Comparison of ENCODE assay signal across 16 cellular contexts in the genomic region with DNA sequence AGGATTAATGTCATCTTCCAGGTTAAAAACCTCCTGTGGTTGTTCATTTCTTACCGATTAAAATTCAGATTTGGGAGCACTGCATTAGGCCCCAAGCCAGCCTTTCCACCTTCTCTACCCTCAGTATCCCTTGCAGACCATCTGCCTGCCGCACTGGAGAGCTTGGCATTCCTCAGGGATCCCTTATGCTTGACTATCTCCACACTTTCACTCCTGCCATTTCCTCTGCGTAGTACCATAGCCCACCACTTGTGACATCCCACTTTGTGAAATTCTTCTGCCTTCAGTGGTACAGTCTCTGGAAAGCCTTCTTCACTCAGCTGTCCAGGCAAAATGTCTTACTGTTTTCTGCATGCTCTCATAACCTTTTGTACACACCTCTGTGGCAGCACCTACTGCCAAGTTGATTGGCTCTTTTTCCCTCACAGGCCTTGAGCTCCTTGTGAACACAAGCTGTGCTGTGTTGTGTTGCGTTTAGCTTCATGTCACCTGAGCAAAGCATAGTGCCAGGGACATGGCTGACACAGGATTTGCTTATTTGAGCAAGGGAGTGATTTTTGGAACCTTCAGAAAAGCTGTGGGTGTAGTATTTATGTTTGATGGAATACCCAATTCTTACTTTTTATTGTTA.
A peak's percentile ranks its signal among the peaks of the same experiment; 100 is the strongest.
DNase-seq lines count a peak whose midpoint lies in the region; ATAC-seq and TF ChIP-seq lines count a peak whose summit lies in the region.
"Had no signal": no experiment of that assay in that cellular context is flagged by ENCODE, and none has a peak within 500 bp of the region (broad histone marks: within the 10 kb centered on the region; RNA-seq: fewer than 3 reads in every experiment).

No MANE protein-coding gene starts in this region.

- no peak overlapping the region for H2AFZ ChIP-seq in DND-41 (ENCODE audit: low read depth, low read length)

- H3K9me3 Mint-ChIP-seq in stimulated activated effector memory CD8-positive, alpha-beta T cell treated with anti-CD3 and anti-CD28 coated beads, Interleukin-12 subunit alpha, Interleukin-12 subunit beta, amount 100 ng/mL, for 72 hours: no peaks in the 10 kb centered on the region
- H3K9me3 Mint-ChIP-seq: CD4-positive, CD25-positive, alpha-beta regulatory T cell had no signal

- no peaks in the 10 kb centered on the region for H4K20me1 ChIP-seq in DND-41 (ENCODE audit: insufficient read depth, low read length)

- H3K36me3 ChIP-seq in DND-41 (ENCODE audit: insufficient read depth, low read length) (peaks cover 24% of the 10 kb centered on the region; the same call in 1 of the 2 replicates), H7 (replicated peaks; ENCODE audit: control insufficient read depth, insufficient read depth, low read length) (peaks cover 1% of the 10 kb centered on the region; the same call in 1 of the 2 replicates), upper lobe of right lung (no peaks in the 10 kb centered on the region), tibial artery (no peaks in the 10 kb centered on the region)
- H3K36me3 ChIP-seq: MG63 had no signal

- H3K9ac ChIP-seq in DND-41 (ENCODE audit: low read depth, low read length): no peak overlapping the region

- H3K36me3 Mint-ChIP-seq in stimulated activated effector memory CD8-positive, alpha-beta T cell treated with anti-CD3 and anti-CD28 coated beads, Interleukin-12 subunit alpha, Interleukin-12 subunit beta, amount 100 ng/mL, for 72 hours: peaks cover 5% of the 10 kb centered on the region

- H3K27ac ChIP-seq in DND-41 (ENCODE audit: low read length): no peak overlapping the region
- no peak overlapping the region for H3K27ac ChIP-seq in upper lobe of right lung
- no peak overlapping the region for H3K27ac ChIP-seq in tibial artery

- H3K4me3 Mint-ChIP-seq in stimulated activated effector memory CD8-positive, alpha-beta T cell treated with anti-CD3 and anti-CD28 coated beads, Interleukin-12 subunit alpha, Interleukin-12 subunit beta, amount 100 ng/mL, for 72 hours: no peak overlapping the region
- H3K4me3 Mint-ChIP-seq: CD4-positive, CD25-positive, alpha-beta regulatory T cell had no signal

- no peaks in the 10 kb centered on the region for H3K4me1 ChIP-seq in DND-41 (ENCODE audit: insufficient read depth, low read length)
- no peaks in the 10 kb centered on the region for H3K4me1 ChIP-seq in upper lobe of right lung
- H3K4me1 ChIP-seq in tibial artery: no peaks in the 10 kb centered on the region

- no peaks in the 10 kb centered on the region for H3K4me1 Mint-ChIP-seq in stimulated activated effector memory CD8-positive, alpha-beta T cell treated with anti-CD3 and anti-CD28 coated beads, Interleukin-12 subunit alpha, Interleukin-12 subunit beta, amount 100 ng/mL, for 72 hours
- H3K4me1 Mint-ChIP-seq: CD4-positive, CD25-positive, alpha-beta regulatory T cell had no signal

- TF ChIP-seq CTCF in DND-41 (IDR thresholded peaks at IDR 0.05; ENCODE audit: borderline replicate concordance, extremely low read depth, low read length, poor library complexity, severe bottlenecking): no peak
- TF ChIP-seq CTCF in upper lobe of right lung (IDR thresholded peaks at IDR 0.05): no peak
- TF ChIP-seq CTCF in tibial artery (IDR thresholded peaks at IDR 0.05): no peak

- H3K27me3 ChIP-seq in DND-41 (ENCODE audit: insufficient read depth, low read length, poor library complexity) (no peaks in the 10 kb centered on the region), H7 (ENCODE audit: control insufficient read depth, insufficient read depth, low read length) (no peaks in the 10 kb centered on the region), upper lobe of right lung (no peaks in the 10 kb centered on the region), tibial artery (no peaks in the 10 kb centered on the region)
- H3K27me3 ChIP-seq: MG63 had no signal

- peak overlapping the region; percentile 17 for H3K27ac Mint-ChIP-seq in stimulated activated effector memory CD8-positive, alpha-beta T cell treated with anti-CD3 and anti-CD28 coated beads, Interleukin-12 subunit alpha, Interleukin-12 subunit beta, amount 100 ng/mL, for 72 hours
- H3K27ac Mint-ChIP-seq: CD4-positive, CD25-positive, alpha-beta regulatory T cell had no signal

- DNase-seq in DND-41 (no peak), H7 (peak; percentile 6), cerebellum (ENCODE audit: low spot score) (peak; percentile 34), upper lobe of right lung (no peak), tibial artery (no peak)
- DNase-seq in stimulated activated effector memory CD8-positive, alpha-beta T cell treated with anti-CD3 and anti-CD28 coated beads, Interleukin-12 subunit alpha, Interleukin-12 subunit beta, amount 100 ng/mL, for 72 hours (ENCODE audit: low spot score in 2 of 2): no peak
- DNase-seq in activated naive CD4-positive, alpha-beta T cell treated with anti-CD3 and anti-CD28 coated beads, Interleukin-2, amount 50 U/mL, for 16 hours: no peak
- DNase-seq: CD4-positive, CD25-positive, alpha-beta regulatory T cell; GF-D8; GOT3; NCI-H1417 treated with DMSO at 0.1 percent for 48 hours; NCI-H187; NCI-H446; NCI-H526; Right ventricle myocardium superior had no signal

- intact Hi-C loops in upper lobe of right lung (cut with DNase I): no loop called here
- intact Hi-C loops in tibial artery (cut with DNase I; ENCODE audit: low total_unique reads): no loop called here

- ATAC-seq in DND-41 (ENCODE audit: insufficient read depth, low read depth) (peak; percentile 31; the same call in 1 of the 3 replicates), upper lobe of right lung (no peak)
- no peak for ATAC-seq in stimulated activated effector memory CD8-positive, alpha-beta T cell treated with anti-CD3 and anti-CD28 coated beads, Interleukin-12 subunit alpha, Interleukin-12 subunit beta, amount 100 ng/mL, for 72 hours

- H3K9me3 ChIP-seq in DND-41 (ENCODE audit: insufficient read depth, low read length, severe bottlenecking) (no peaks in the 10 kb centered on the region), upper lobe of right lung (no peaks in the 10 kb centered on the region), tibial artery (no peaks in the 10 kb centered on the region)
- H3K9me3 ChIP-seq: MG63 had no signal

- H3K4me3 ChIP-seq in DND-41 (ENCODE audit: low read depth in 1 of 2, low read length in 2 of 2) (no peak overlapping the region), H7 (ENCODE audit: insufficient read depth, low read depth, low read length) (no peak overlapping the region), upper lobe of right lung (no peak overlapping the region), tibial artery (no peak overlapping the region)
- H3K4me3 ChIP-seq: MG63 had no signal

- H3K4me2 ChIP-seq in DND-41 (ENCODE audit: insufficient read depth, low read length): no peak overlapping the region

- no peaks in the 10 kb centered on the region for H3K79me2 ChIP-seq in DND-41 (ENCODE audit: insufficient read depth, low read length)

Comparison
In these comparisons a context has a peak if more than half of its experiments do, and no peak if none do; other contexts are left out.
1. DNase-seq: peak in H7 (single experiment) and cerebellum (single experiment); none in DND-41 (single experiment), stimulated activated effector memory CD8-positive, alpha-beta T cell treated with anti-CD3 and anti-CD28 coated beads, Interleukin-12 subunit alpha, Interleukin-12 subunit beta, amount 100 ng/mL, for 72 hours (0 of 2), upper lobe of right lung (single experiment), activated naive CD4-positive, alpha-beta T cell treated with anti-CD3 and anti-CD28 coated beads, Interleukin-2, amount 50 U/mL, for 16 hours (single experiment) and tibial artery (0 of 2).